In the genomic region with DNA sequence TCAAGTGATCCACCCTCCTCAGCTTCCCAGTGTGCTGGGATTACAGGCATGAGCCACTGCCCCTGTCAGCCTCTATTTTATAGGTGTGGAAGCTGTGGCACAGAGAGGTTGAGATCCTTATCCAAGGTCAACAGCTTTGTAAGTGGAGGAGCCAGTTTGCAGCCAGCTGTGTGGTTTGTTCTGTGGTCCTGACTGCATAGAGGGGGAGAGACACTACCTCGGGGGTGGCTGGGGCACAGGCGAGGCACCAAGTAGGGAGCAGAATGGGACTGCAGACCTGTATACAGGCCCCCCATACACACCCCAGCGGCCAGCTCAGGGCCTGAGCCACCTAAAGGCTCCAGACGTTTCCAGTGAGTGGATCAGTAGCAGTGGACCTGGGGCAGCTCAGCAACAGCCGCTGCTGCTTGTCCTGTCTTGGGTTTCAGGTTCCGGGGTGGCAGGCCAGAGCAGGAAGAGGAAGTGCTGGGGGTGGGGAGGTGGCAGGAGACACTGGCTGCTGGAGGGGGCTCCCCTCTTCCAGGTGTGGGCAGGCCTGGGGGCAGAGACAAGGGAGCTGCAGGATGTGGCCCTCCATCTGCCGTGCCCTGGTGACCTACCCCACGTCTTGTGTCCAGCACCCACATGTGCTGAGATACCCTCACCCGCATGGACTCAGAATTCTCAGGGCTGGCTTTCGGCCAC, we compare ENCODE assay signal across 9 cellular contexts. TPM values are rescaled to one million over a fixed set of nuclear protein-coding genes. Genes with fewer than 3 reads are reported as not detected.
DNase-seq lines count a peak whose midpoint lies in the region; ATAC-seq and TF ChIP-seq lines count a peak whose summit lies in the region.
"Had no signal": no experiment of that assay in that cellular context is flagged by ENCODE, and none has a peak within 500 bp of the region (broad histone marks: within the 10 kb centered on the region; RNA-seq: fewer than 3 reads in every experiment).

No MANE protein-coding gene starts in this region.

- H3K27me3 Mint-ChIP-seq in IgD-negative memory B cell, result no peaks in the 10 kb centered on the region

- in situ Hi-C loops in GM13976 (cut with MboI; ENCODE audit: low sequenced_read_pairs, unreplicated experiment), result no loop called here

- DNase-seq in GM13976 (ENCODE audit: low spot score) (peak; percentile 75), sciatic nerve (ENCODE audit: low spot score) (no peak), DMS153 (lab: John Stamatoyannopoulos, UW) (no peak), hippocampal formation (lab: John Stamatoyannopoulos, UW) (no peak)
- peak; percentile 42 for DNase-seq in activated effector memory CD4-positive, alpha-beta T cell treated with Interleukin-2 at 50 U/mL for 16 hours

- H3K9me3 Mint-ChIP-seq in IgD-negative memory B cell, result no peaks in the 10 kb centered on the region
- H3K9me3 Mint-ChIP-seq: nephron had no signal

- peak overlapping the region; percentile 89 to 94 (median 91) for H3K27ac Mint-ChIP-seq in IgD-negative memory B cell
- H3K27ac Mint-ChIP-seq: nephron had no signal

- no peaks in the 10 kb centered on the region for H3K36me3 Mint-ChIP-seq in IgD-negative memory B cell

- no peak for TF ChIP-seq CTCF in GM13976 (IDR thresholded peaks at IDR 0.05; ENCODE audit: borderline replicate concordance, control extremely low read depth, extremely low read depth, insufficient read depth, missing control alignments)

- peaks cover 16 to 27% (median 24%) of the 10 kb centered on the region in 3 donors for H3K4me1 Mint-ChIP-seq in IgD-negative memory B cell

- peak overlapping the region; percentile 52 to 88 (median 74) for H3K4me3 Mint-ChIP-seq in IgD-negative memory B cell
- H3K4me3 Mint-ChIP-seq: nephron had no signal

- intact Hi-C loops in sciatic nerve (cut with DNase I), result no loop called here

- ATAC-seq in sciatic nerve (peak; percentile 47), GM18511 (IDR thresholded peaks at IDR 0.05; ENCODE audit: unreplicated experiment) (no peak), HG02885 (IDR thresholded peaks at IDR 0.05; ENCODE audit: poor library complexity, unreplicated experiment) (no peak)

RNA-seq across cellular contexts. Expression of gene ORAI1, which starts 11.0 kb away (rescaled TPM):
- polyA plus RNA-seq in IgD-negative memory B cell, result 109 TPM
- 14.0 TPM for total RNA-seq in sciatic nerve

RNA-seq across cellular contexts. Expression of gene MORN3, which starts 32.1 kb away (rescaled TPM):
- 0.24 TPM for polyA plus RNA-seq in IgD-negative memory B cell
- total RNA-seq in sciatic nerve, result 0.49 TPM

RNA-seq across cellular contexts. Expression of gene KDM2B, which starts 56.5 kb away (rescaled TPM):
- polyA plus RNA-seq in IgD-negative memory B cell, result 49.0 TPM
- 22.9 TPM for total RNA-seq in sciatic nerve

Comparison
In these comparisons a context has a peak if more than half of its experiments do, and no peak if none do; other contexts are left out.
1. DNase-seq: peak in GM13976 (single experiment) and activated effector memory CD4-positive, alpha-beta T cell treated with Interleukin-2 at 50 U/mL for 16 hours (single experiment); none in sciatic nerve (single experiment), DMS153 (single experiment) and hippocampal formation (0 of 2).